ENCODE assay signal across 9 cellular contexts in the genomic region with DNA sequence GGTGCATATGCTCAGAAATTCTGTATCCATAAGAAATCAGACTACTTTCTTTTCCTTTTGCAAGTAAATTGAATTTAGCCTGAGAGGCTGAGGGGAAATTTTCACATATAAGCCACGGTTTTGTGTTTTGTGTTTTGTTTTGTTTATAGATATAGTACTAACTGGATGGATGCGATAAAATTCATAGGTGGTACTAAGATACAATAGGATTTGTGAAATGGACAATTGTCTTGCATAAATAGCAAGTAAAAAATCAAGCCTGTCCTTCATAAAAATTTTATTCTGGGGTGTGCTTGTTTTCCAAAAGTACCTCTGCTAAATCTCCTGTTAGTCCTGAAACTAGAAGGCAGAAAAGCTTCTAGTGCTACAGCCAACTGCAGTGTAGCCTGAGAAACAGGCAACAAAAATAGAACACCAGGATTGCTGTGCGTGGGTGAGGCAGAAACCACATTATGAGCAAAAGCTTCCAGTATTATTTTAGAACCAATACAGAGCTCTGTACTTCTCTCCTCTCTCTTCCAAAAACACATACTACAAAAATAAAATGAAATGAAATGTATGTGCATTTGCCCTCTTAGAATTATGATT. TPM values are rescaled to one million over a fixed set of nuclear protein-coding genes. Genes with fewer than 3 reads are reported as not detected.
DNase-seq lines count a peak whose midpoint lies in the region; ATAC-seq and TF ChIP-seq lines count a peak whose summit lies in the region.
"Had no signal": no experiment of that assay in that cellular context is flagged by ENCODE, and none has a peak within 500 bp of the region (broad histone marks: within the 10 kb centered on the region; RNA-seq: fewer than 3 reads in every experiment).

No MANE protein-coding gene starts in this region.

- H3K27ac ChIP-seq in brain microvascular endothelial cell (peak overlapping the region; percentile 54), mesodermal cell (ENCODE audit: low read depth, low read length, severe bottlenecking) (peak overlapping the region; percentile 44), prostate gland (no peak overlapping the region)

- H3K27me3 ChIP-seq in brain microvascular endothelial cell (replicated peaks) (no peaks in the 10 kb centered on the region), prostate gland (replicated peaks; ENCODE audit: insufficient read depth) (no peaks in the 10 kb centered on the region)

- intact Hi-C loops in prostate gland (cut with DNase I): no loop called here

- 40 to 100% methylated on average over 1 to 2 of the region's 3 CpGs for WGBS in mesodermal cell (ENCODE audit: insufficient coverage in 2 of 2), 2 experiments
- 66% methylated on average over 3 of the region's 3 CpGs for whole genome bisulfite sequencing in prostate gland

- H3K4me1 ChIP-seq in mesodermal cell (ENCODE audit: control insufficient read depth, insufficient read depth, low read length, poor library complexity, severe bottlenecking) (peaks cover 7% of the 10 kb centered on the region), prostate gland (replicated peaks) (no peaks in the 10 kb centered on the region)

- in situ Hi-C loops in brain microvascular endothelial cell (cut with HindIII; ENCODE audit: low pct_ligation_motif_present, low sequenced_read_pairs): no loop called here

- ATAC-seq in GM21526 (IDR thresholded peaks at IDR 0.05; ENCODE audit: low FRiP score, unreplicated experiment): peak; percentile 32

- H3K9me3 ChIP-seq in mesodermal cell (ENCODE audit: control insufficient read depth, low read length): no peaks in the 10 kb centered on the region
- no peaks in the 10 kb centered on the region for H3K9me3 ChIP-seq in prostate gland

- DNase-seq in ELF-1 (ENCODE audit: low read depth, low spot score) (peak; percentile 10), M059J (ENCODE audit: low read depth) (peak; percentile 54), brain microvascular endothelial cell (peak; percentile 75), NCI-H510A (lab: John Stamatoyannopoulos, UW) (no peak), prostate gland (ENCODE audit: low spot score) (no peak), erythroblast (lab: John Stamatoyannopoulos, UW) (no peak)

- TF ChIP-seq CTCF in brain microvascular endothelial cell (IDR thresholded peaks at IDR 0.05; ENCODE audit: low read depth, low read length, missing control alignments) (no peak), prostate gland (IDR thresholded peaks at IDR 0.05) (no peak)

- H3K36me3 ChIP-seq in brain microvascular endothelial cell (replicated peaks) (no peaks in the 10 kb centered on the region), mesodermal cell (ENCODE audit: control insufficient read depth, insufficient read depth, low read length) (no peaks in the 10 kb centered on the region), prostate gland (no peaks in the 10 kb centered on the region)

- H3K4me3 ChIP-seq in brain microvascular endothelial cell (ENCODE audit: low read depth, low read length) (peak overlapping the region; percentile 47), mesodermal cell (ENCODE audit: extremely low read depth, insufficient read depth, low read length, poor library complexity, severe bottlenecking) (no peak overlapping the region), prostate gland (no peak overlapping the region)
- H3K4me3 ChIP-seq: lung had no signal

- no peak for TF ChIP-seq POLR2A in prostate gland (IDR thresholded peaks at IDR 0.05)
- TF ChIP-seq POLR2A in erythroblast (IDR thresholded peaks at IDR 0.05; ENCODE audit: low read length): no peak

RNA-seq across cellular contexts. Expression of gene HDAC9, which starts 0.6 kb away (rescaled TPM):
- 25.3 and 27.6 TPM in 2 replicates for total RNA-seq in M059J (2014; rRNA removed; shearing (Covaris generic))
- 14.4 TPM for polyA plus RNA-seq in mesodermal cell (2013, experiment 1 of 2)
- 12.2 TPM for polyA plus RNA-seq in mesodermal cell (2013, experiment 2 of 2)
- 10 to 100 TPM in 1 of 2 donors, 1 to 10 TPM in 1; 8.3 to 31.9 TPM for total RNA-seq in prostate gland

Comparison
In these comparisons a context has a peak if more than half of its experiments do, and no peak if none do; other contexts are left out.
1. DNase-seq: peak in ELF-1 (single experiment), M059J (single experiment) and brain microvascular endothelial cell (single experiment); none in NCI-H510A (single experiment), prostate gland (single experiment) and erythroblast (0 of 2).
2. H3K27ac ChIP-seq: peak in brain microvascular endothelial cell (single experiment) and mesodermal cell (single experiment); none in prostate gland (0 of 2).